8 cellular contexts compared by ENCODE assay signal in the genomic region with DNA sequence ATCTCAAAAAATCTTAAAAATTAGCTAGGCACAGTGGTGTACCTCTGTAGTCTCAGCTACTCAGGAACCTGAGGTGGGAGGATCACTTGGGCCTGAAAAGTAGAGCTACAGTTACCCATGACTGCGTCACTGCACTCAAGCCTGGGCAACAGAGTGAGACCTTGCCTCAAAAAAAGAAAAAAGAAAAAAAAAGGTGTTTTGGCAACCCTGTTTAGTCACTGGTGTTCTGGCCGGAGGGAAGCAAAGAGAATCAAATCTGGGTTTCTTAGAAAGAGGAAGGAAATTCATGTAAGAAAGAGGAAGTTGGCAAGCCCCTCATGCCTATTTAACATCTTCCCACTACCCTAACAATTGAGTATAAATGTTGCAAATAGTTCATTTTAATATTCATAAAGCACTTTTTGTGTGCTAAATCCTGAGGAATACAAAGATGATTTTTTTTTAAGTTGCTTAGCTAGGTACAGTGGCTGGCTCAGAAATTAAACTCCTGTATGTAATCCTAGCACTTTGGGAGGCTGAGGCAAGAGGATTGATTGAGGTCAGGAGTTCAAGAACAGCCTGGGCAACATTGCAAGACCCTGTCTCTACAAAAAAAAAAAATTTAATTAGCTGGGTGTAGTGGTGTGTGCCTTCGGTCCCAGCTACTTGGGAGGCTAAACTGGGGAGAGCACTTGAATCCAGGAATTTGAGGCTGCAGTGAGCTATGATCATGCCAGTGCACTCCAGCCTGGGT. TPM values are rescaled to one million over a fixed set of nuclear protein-coding genes. Genes with fewer than 3 reads are reported as not detected.
A peak's percentile ranks its signal among the peaks of the same experiment; 100 is the strongest.
DNase-seq lines count a peak whose midpoint lies in the region; ATAC-seq and TF ChIP-seq lines count a peak whose summit lies in the region.

No MANE protein-coding gene starts in this region.

- no peak overlapping the region for H2AFZ ChIP-seq in Karpas-422 (ENCODE audit: low read length)

- peak; percentile 51 for ATAC-seq in GM21390 (IDR thresholded peaks at IDR 0.05; ENCODE audit: unreplicated experiment)
- peak; percentile 69 for ATAC-seq in effector memory CD8-positive, alpha-beta T cell (replicated peaks)
- ATAC-seq in HG02798 (IDR thresholded peaks at IDR 0.05; ENCODE audit: poor library complexity, unreplicated experiment): no peak
- no peak for ATAC-seq in HG02763 (IDR thresholded peaks at IDR 0.05; ENCODE audit: unreplicated experiment)

- peaks cover 18% of the 10 kb centered on the region for H3F3A ChIP-seq in DOHH2 (ENCODE audit: control insufficient read depth, insufficient read depth)

- H3K27ac ChIP-seq in DOHH2 (ENCODE audit: low read depth, low read length): no peak overlapping the region
- H3K27ac ChIP-seq in Karpas-422 (ENCODE audit: low read length): no peak overlapping the region

- peak; percentile 87 for DNase-seq in Karpas-422
- no peak for DNase-seq in effector memory CD8-positive, alpha-beta T cell
- DNase-seq in HuH-7.5 (ENCODE audit: low spot score): no peak
- no peak for DNase-seq in stimulated activated CD4-positive, alpha-beta T cell treated with anti-CD3 and anti-CD28 coated beads, Interleukin-4, amount 100 ng/mL, for 4 hours

- H4K20me1 ChIP-seq in DOHH2 (ENCODE audit: control insufficient read depth, insufficient read depth, low read depth, low read length) (no peaks in the 10 kb centered on the region), Karpas-422 (ENCODE audit: insufficient read depth, low read depth, low read length) (no peaks in the 10 kb centered on the region)

- no peaks in the 10 kb centered on the region for H3K27me3 Mint-ChIP-seq in effector memory CD8-positive, alpha-beta T cell

- no peaks in the 10 kb centered on the region for H3K9me3 Mint-ChIP-seq in effector memory CD8-positive, alpha-beta T cell

- H3K9me3 ChIP-seq in DOHH2 (ENCODE audit: control insufficient read depth, insufficient read depth, low read length) (no peaks in the 10 kb centered on the region), Karpas-422 (ENCODE audit: low read length) (no peaks in the 10 kb centered on the region)

- no peaks in the 10 kb centered on the region for H3K36me3 ChIP-seq in DOHH2 (ENCODE audit: control insufficient read depth, low read length)
- H3K36me3 ChIP-seq in Karpas-422 (ENCODE audit: insufficient read depth, low read length): no peaks in the 10 kb centered on the region

- H3K4me1 Mint-ChIP-seq in effector memory CD8-positive, alpha-beta T cell (ENCODE audit: low read depth in 2 of 2): peaks cover 0 to 5% of the 10 kb centered on the region in 2 donors

- peaks cover 5% of the 10 kb centered on the region for H3K36me3 Mint-ChIP-seq in effector memory CD8-positive, alpha-beta T cell (ENCODE audit: insufficient read depth)

- H3K9me2 ChIP-seq in DOHH2 (replicated peaks; ENCODE audit: control insufficient read depth, low read length) (no peaks in the 10 kb centered on the region), Karpas-422 (replicated peaks; ENCODE audit: insufficient read depth, low read length) (no peaks in the 10 kb centered on the region)

- H3K4me2 ChIP-seq in DOHH2 (ENCODE audit: low read length) (peak overlapping the region; percentile 23; the same call in 1 of the 2 replicates), Karpas-422 (ENCODE audit: low read depth, low read length, poor library complexity, severe bottlenecking) (peak overlapping the region; percentile 8)

- no peak overlapping the region for H3K27ac Mint-ChIP-seq in effector memory CD8-positive, alpha-beta T cell

- H3K27me3 ChIP-seq in DOHH2 (ENCODE audit: control insufficient read depth, low read length): peaks cover 16% of the 10 kb centered on the region
- no peaks in the 10 kb centered on the region for H3K27me3 ChIP-seq in Karpas-422 (ENCODE audit: low read length)

- no peak overlapping the region for H3K4me3 Mint-ChIP-seq in effector memory CD8-positive, alpha-beta T cell

- no peak overlapping the region for H3K4me3 ChIP-seq in DOHH2 (ENCODE audit: low read length)
- no peak overlapping the region for H3K4me3 ChIP-seq in Karpas-422 (ENCODE audit: low read length)

- H3K4me1 ChIP-seq in DOHH2 (ENCODE audit: control insufficient read depth, low read length) (peaks cover 19% of the 10 kb centered on the region), Karpas-422 (ENCODE audit: low read length) (peaks cover 14% of the 10 kb centered on the region)

- no peak for TF ChIP-seq CTCF in DOHH2 (IDR thresholded peaks at IDR 0.05; ENCODE audit: low read depth, low read length, poor library complexity, severe bottlenecking)

- no peak overlapping the region for H3K9ac ChIP-seq in Karpas-422 (ENCODE audit: low read length)

- H3K79me2 ChIP-seq in DOHH2 (ENCODE audit: control insufficient read depth, low read length): no peaks in the 10 kb centered on the region
- no peaks in the 10 kb centered on the region for H3K79me2 ChIP-seq in Karpas-422 (ENCODE audit: low read length)

RNA-seq across cellular contexts. Expression of a gene that starts 6.5 kb away (rescaled TPM):
- total RNA-seq in Karpas-422 (2014; rRNA removed; shearing (Covaris generic); ENCODE audit: low replicate concordance): 48.1 and 81.0 TPM in 2 replicates

RNA-seq across cellular contexts. Expression of a gene that starts 23.9 kb away (rescaled TPM):
- not detected in 2 replicates for total RNA-seq in Karpas-422 (2014; rRNA removed; shearing (Covaris generic); ENCODE audit: low replicate concordance)

Comparison
In these comparisons a context has a peak if more than half of its experiments do, and no peak if none do; other contexts are left out.
1. ATAC-seq: peak in GM21390 (single experiment) and effector memory CD8-positive, alpha-beta T cell (single experiment); none in HG02798 (single experiment) and HG02763 (single experiment).